8 cellular contexts compared by ENCODE assay signal in the genomic region with DNA sequence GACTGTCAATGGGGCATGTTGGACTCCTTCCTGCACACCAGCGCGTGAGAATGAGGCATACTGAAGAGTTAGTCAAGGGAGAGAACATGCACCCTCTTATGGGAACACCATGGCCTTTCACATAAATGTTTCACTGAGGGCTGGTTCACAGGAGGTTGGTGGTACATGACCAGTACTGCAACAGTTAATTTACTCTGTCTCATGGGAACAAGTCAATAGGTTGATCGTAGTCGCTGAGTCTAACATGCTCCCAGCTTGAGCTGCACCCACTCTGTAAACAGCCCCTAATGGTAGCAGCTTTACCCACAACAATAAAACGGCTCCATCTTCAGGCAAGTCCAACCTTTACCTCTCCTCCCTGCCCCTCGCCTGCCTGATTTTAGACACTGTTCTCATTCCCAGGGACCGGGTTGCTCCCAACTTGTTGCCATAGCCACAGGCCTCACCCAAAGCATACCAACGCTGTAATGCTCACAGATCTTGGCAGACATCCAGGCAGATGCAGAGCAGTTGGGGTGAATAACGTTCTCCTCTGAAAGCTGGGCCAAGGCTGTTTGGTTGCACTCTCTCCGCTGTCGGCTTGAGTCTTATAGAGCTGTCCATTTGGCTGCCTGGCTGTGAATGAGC.
DNase-seq lines count a peak whose midpoint lies in the region; ATAC-seq and TF ChIP-seq lines count a peak whose summit lies in the region.

No MANE protein-coding gene starts in this region.

- no peak for TF ChIP-seq POLR2A in Peyer's patch (IDR thresholded peaks at IDR 0.05)

- H3K4me1 Mint-ChIP-seq in stimulated activated memory B cell treated with anti-CD40 and anti-IgM and Interleukin-4, amounts not matched to agents 10 μg/mL and 1 μg/mL and 100 μg/mL, for 72 hours, result peaks cover 7% of the 10 kb centered on the region
- H3K4me1 Mint-ChIP-seq in activated naive CD4-positive, alpha-beta T cell treated with anti-CD3 and anti-CD28 coated beads, Interleukin-2, amount 10 ng/mL, durations not matched to agents 7 days and 5 days, result peaks cover 47% of the 10 kb centered on the region

- CTCF ChIA-PET in activated naive CD4-positive, alpha-beta T cell treated with anti-CD3 and anti-CD28 coated beads, Interleukin-2, amount 10 ng/mL, durations not matched to agents 7 days and 5 days (lab: Charles Lee), result interaction anchor here (0.6 to 1.4 kb wide), 4 partner anchors 12 to 448 kb away, joined by 3 to 4 read pairs (median 3); no protein-coding TSS in a partner anchor

- peak overlapping the region; percentile 70 for H3K4me3 ChIP-seq in Jurkat, Clone E6-1 (ENCODE audit: low read length)
- H3K4me3 ChIP-seq in Peyer's patch (no peak overlapping the region), fibroblast of the aortic adventitia (ENCODE audit: low read depth, low read length) (no peak overlapping the region), osteoblast (ENCODE audit: insufficient read depth, low read length) (peak overlapping the region; percentile 0)

- no peaks in the 10 kb centered on the region for H4K20me1 ChIP-seq in osteoblast (ENCODE audit: insufficient read depth, low read length)

- H3K4me3 Mint-ChIP-seq in stimulated activated memory B cell treated with anti-CD40 and anti-IgM and Interleukin-4, amounts not matched to agents 10 μg/mL and 1 μg/mL and 100 μg/mL, for 72 hours, result no peak overlapping the region
- no peak overlapping the region for H3K4me3 Mint-ChIP-seq in activated naive CD4-positive, alpha-beta T cell treated with anti-CD3 and anti-CD28 coated beads, Interleukin-2, amount 10 ng/mL, durations not matched to agents 7 days and 5 days

- no peaks in the 10 kb centered on the region for H3K36me3 Mint-ChIP-seq in stimulated activated memory B cell treated with anti-CD40 and anti-IgM and Interleukin-4, amounts not matched to agents 10 μg/mL and 1 μg/mL and 100 μg/mL, for 72 hours
- no peaks in the 10 kb centered on the region for H3K36me3 Mint-ChIP-seq in activated naive CD4-positive, alpha-beta T cell treated with anti-CD3 and anti-CD28 coated beads, Interleukin-2, amount 10 ng/mL, durations not matched to agents 7 days and 5 days

- H3K9me3 Mint-ChIP-seq in stimulated activated memory B cell treated with anti-CD40 and anti-IgM and Interleukin-4, amounts not matched to agents 10 μg/mL and 1 μg/mL and 100 μg/mL, for 72 hours, result no peaks in the 10 kb centered on the region
- H3K9me3 Mint-ChIP-seq in activated naive CD4-positive, alpha-beta T cell treated with anti-CD3 and anti-CD28 coated beads, Interleukin-2, amount 10 ng/mL, durations not matched to agents 7 days and 5 days, result no peaks in the 10 kb centered on the region

- no peak for ATAC-seq in stimulated activated memory B cell treated with anti-CD40 and anti-IgM and Interleukin-4, amounts not matched to agents 10 μg/mL and 1 μg/mL and 100 μg/mL, for 72 hours

- no peaks in the 10 kb centered on the region for H3K9me3 ChIP-seq in Peyer's patch
- no peaks in the 10 kb centered on the region for H3K9me3 ChIP-seq in osteoblast (ENCODE audit: low read depth, low read length)

- no peaks in the 10 kb centered on the region for H3K27me3 ChIP-seq in Peyer's patch
- peaks cover 11% of the 10 kb centered on the region for H3K27me3 ChIP-seq in osteoblast (ENCODE audit: insufficient read depth, low read length)

- H3K27ac Mint-ChIP-seq in stimulated activated memory B cell treated with anti-CD40 and anti-IgM and Interleukin-4, amounts not matched to agents 10 μg/mL and 1 μg/mL and 100 μg/mL, for 72 hours, result no peak overlapping the region
- H3K27ac Mint-ChIP-seq in activated naive CD4-positive, alpha-beta T cell treated with anti-CD3 and anti-CD28 coated beads, Interleukin-2, amount 10 ng/mL, durations not matched to agents 7 days and 5 days, result no peak overlapping the region

- no peaks in the 10 kb centered on the region for H3K79me2 ChIP-seq in osteoblast (ENCODE audit: insufficient read depth, low read length)

- peak in 3 of 6 experiments; percentile 32 to 41 (median 39) for TF ChIP-seq CTCF in Peyer's patch (IDR thresholded peaks at IDR 0.05)
- no peak for TF ChIP-seq CTCF in fibroblast of the aortic adventitia (IDR thresholded peaks at IDR 0.05; ENCODE audit: insufficient read depth, low read length)
- no peak for TF ChIP-seq CTCF in osteoblast (IDR thresholded peaks at IDR 0.05; ENCODE audit: extremely low read depth, low read depth, low read length)

- H3K27me3 Mint-ChIP-seq in stimulated activated memory B cell treated with anti-CD40 and anti-IgM and Interleukin-4, amounts not matched to agents 10 μg/mL and 1 μg/mL and 100 μg/mL, for 72 hours, result peaks cover 18% of the 10 kb centered on the region
- H3K27me3 Mint-ChIP-seq in activated naive CD4-positive, alpha-beta T cell treated with anti-CD3 and anti-CD28 coated beads, Interleukin-2, amount 10 ng/mL, durations not matched to agents 7 days and 5 days, result peaks cover 54% of the 10 kb centered on the region

- H3K4me2 ChIP-seq in osteoblast (ENCODE audit: insufficient read depth, low read length), result peak overlapping the region; percentile 56

- DNase-seq in A172 (ENCODE audit: low spot score), result peak; percentile 67
- peak; percentile 94 for DNase-seq in Jurkat, Clone E6-1 (ENCODE audit: low read depth, low spot score)
- DNase-seq in Peyer's patch, result peak; percentile 31 to 90 (median 80)
- DNase-seq in fibroblast of the aortic adventitia (ENCODE audit: low read depth), result peak; percentile 98
- DNase-seq in osteoblast (ENCODE audit: insufficient read length, low spot score, missing footprints), result peak; percentile 95
- DNase-seq in stimulated activated CD4-positive, alpha-beta T cell treated with anti-CD3 and anti-CD28 coated beads, Interleukin-4, amount 100 ng/mL, for 4 hours, result no peak
- no peak for DNase-seq in activated naive CD4-positive, alpha-beta T cell treated with anti-CD3 and anti-CD28 coated beads, Interleukin-2, amount 10 ng/mL, durations not matched to agents 7 days and 5 days

- H3K27ac ChIP-seq in Peyer's patch (peak overlapping the region in 3 of 4 donors; percentile 48 to 84 (median 76)), osteoblast (ENCODE audit: low read depth, low read length) (peak overlapping the region; percentile 0)

- H2AFZ ChIP-seq in osteoblast (ENCODE audit: low read length), result no peak overlapping the region

- H3K4me1 ChIP-seq in Peyer's patch (peaks cover 0 to 61% (median 5%) of the 10 kb centered on the region in 4 donors), osteoblast (ENCODE audit: insufficient read depth, low read length) (peaks cover 14% of the 10 kb centered on the region)

- H3K36me3 ChIP-seq in Peyer's patch (no peaks in the 10 kb centered on the region), osteoblast (ENCODE audit: insufficient read depth, low read length) (no peaks in the 10 kb centered on the region)

Comparison
In these comparisons a context has a peak if more than half of its experiments do, and no peak if none do; other contexts are left out.
1. DNase-seq: peak in A172 (single experiment), Jurkat, Clone E6-1 (single experiment), Peyer's patch (3 of 3), fibroblast of the aortic adventitia (single experiment) and osteoblast (single experiment); none in stimulated activated CD4-positive, alpha-beta T cell treated with anti-CD3 and anti-CD28 coated beads, Interleukin-4, amount 100 ng/mL, for 4 hours (0 of 2) and activated naive CD4-positive, alpha-beta T cell treated with anti-CD3 and anti-CD28 coated beads, Interleukin-2, amount 10 ng/mL, durations not matched to agents 7 days and 5 days (single experiment).
2. H3K4me3 ChIP-seq: peak in Jurkat, Clone E6-1 (single experiment) and osteoblast (single experiment); none in Peyer's patch (0 of 4) and fibroblast of the aortic adventitia (single experiment).